In genomic region chr19:56155124-56155687, GRCh38 we compare ENCODE assay signal across 9 cellular contexts. TPM values are rescaled to one million over a fixed set of nuclear protein-coding genes. Genes with fewer than 3 reads are reported as not detected.
DNase-seq lines count a peak whose midpoint lies in the region; ATAC-seq and TF ChIP-seq lines count a peak whose summit lies in the region.
"Had no signal": no experiment of that assay in that cellular context is flagged by ENCODE, and none has a peak within 500 bp of the region (broad histone marks: within the 10 kb centered on the region; RNA-seq: fewer than 3 reads in every experiment).

No MANE protein-coding gene starts in this region.

- TF ChIP-seq CTCF in DND-41 (IDR thresholded peaks at IDR 0.05; ENCODE audit: borderline replicate concordance, extremely low read depth, low read length, poor library complexity, severe bottlenecking) = peak; percentile 61
- no peak for TF ChIP-seq CTCF in mucosa of descending colon (IDR thresholded peaks at IDR 0.05)

- no peak overlapping the region for H3K27ac ChIP-seq in DND-41 (ENCODE audit: low read length)

- H3K9ac ChIP-seq in DND-41 (ENCODE audit: low read depth, low read length) = no peak overlapping the region

- intact Hi-C loops in mucosa of descending colon (cut with DNase I, micrococcal nuclease) = no loop called here

- peak overlapping the region; percentile 32 to 44 for H3K27ac Mint-ChIP-seq in effector memory CD8-positive, alpha-beta T cell

- H3K9me3 ChIP-seq in DND-41 (ENCODE audit: insufficient read depth, low read length, severe bottlenecking) (no peaks in the 10 kb centered on the region), mucosa of descending colon (no peaks in the 10 kb centered on the region)

- no peaks in the 10 kb centered on the region for H3K9me3 Mint-ChIP-seq in effector memory CD8-positive, alpha-beta T cell

- H2AFZ ChIP-seq in DND-41 (ENCODE audit: low read depth, low read length) = no peak overlapping the region

- no peaks in the 10 kb centered on the region for H3K27me3 Mint-ChIP-seq in effector memory CD8-positive, alpha-beta T cell

- H3K27me3 ChIP-seq in DND-41 (ENCODE audit: insufficient read depth, low read length, poor library complexity) = no peaks in the 10 kb centered on the region

- H3K4me1 ChIP-seq in DND-41 (ENCODE audit: insufficient read depth, low read length) (no peaks in the 10 kb centered on the region), mucosa of descending colon (ENCODE audit: low read depth) (peaks cover 2% of the 10 kb centered on the region)

- no peak for DNase-seq in DND-41
- no peak for DNase-seq in effector memory CD8-positive, alpha-beta T cell
- no peak for DNase-seq in mucosa of descending colon
- no peak for DNase-seq in NK-92 treated with Interleukin-12 subunit alpha and Interleukin-12 subunit beta, amount 100 ng/mL, for 24 hours (lab: John Stamatoyannopoulos, UW)
- no peak for DNase-seq in mucosa of gallbladder (ENCODE audit: low spot score)
- DNase-seq: NCI-H2171 had no signal

- H3K36me3 ChIP-seq in DND-41 (ENCODE audit: insufficient read depth, low read length) (peaks cover 66% of the 10 kb centered on the region), mucosa of descending colon (ENCODE audit: low read depth) (no peaks in the 10 kb centered on the region)

- H4K20me1 ChIP-seq in DND-41 (ENCODE audit: insufficient read depth, low read length) = peaks cover 30% of the 10 kb centered on the region

- no peak overlapping the region for H3K4me2 ChIP-seq in DND-41 (ENCODE audit: insufficient read depth, low read length)

- TF ChIP-seq RAD21 in Ishikawa (IDR thresholded peaks at IDR 0.05; ENCODE audit: low read depth) = peak; percentile 30; the same call in 1 of the 2 replicates

- H3K36me3 Mint-ChIP-seq in effector memory CD8-positive, alpha-beta T cell (ENCODE audit: insufficient read depth) = peaks cover 6% of the 10 kb centered on the region

- H3K79me2 ChIP-seq in DND-41 (ENCODE audit: insufficient read depth, low read length) = peaks cover 18% of the 10 kb centered on the region

- no peak for TF ChIP-seq EP300 in Ishikawa (IDR thresholded peaks at IDR 0.05; ENCODE audit: borderline replicate concordance)

- ATAC-seq in DND-41 (ENCODE audit: insufficient read depth, low read depth) = no peak; the same call in 2 of the 3 replicates
- ATAC-seq in effector memory CD8-positive, alpha-beta T cell (replicated peaks) = no peak
- ATAC-seq in mucosa of descending colon = peak; percentile 71
- ATAC-seq in GM21515 (IDR thresholded peaks at IDR 0.05; ENCODE audit: unreplicated experiment) = no peak
- ATAC-seq in GM21576 (IDR thresholded peaks at IDR 0.05; ENCODE audit: unreplicated experiment) = no peak

- H3K4me3 Mint-ChIP-seq in effector memory CD8-positive, alpha-beta T cell = no peak overlapping the region

- H3K4me3 ChIP-seq in DND-41 (ENCODE audit: low read depth in 1 of 2, low read length in 2 of 2) (no peak overlapping the region), mucosa of descending colon (no peak overlapping the region)

- peaks cover 0 to 4% of the 10 kb centered on the region in 2 donors for H3K4me1 Mint-ChIP-seq in effector memory CD8-positive, alpha-beta T cell (ENCODE audit: low read depth in 2 of 2)

TF ChIP-seq in Ishikawa, 13 proteins besides CTCF, POLR2A, EP300 and RAD21:
- TF ChIP-seq MAX (IDR thresholded peaks at IDR 0.05) (no peak), USF1 (IDR thresholded peaks at IDR 0.05) (no peak), NFIC (IDR thresholded peaks at IDR 0.05) (no peak), TCF12 (IDR thresholded peaks at IDR 0.05; ENCODE audit: low read depth) (no peak), TEAD4 (IDR thresholded peaks at IDR 0.05) (no peak), FOXM1 (IDR thresholded peaks at IDR 0.05; ENCODE audit: borderline replicate concordance, low read depth) (no peak), TAF1 (IDR thresholded peaks at IDR 0.05; ENCODE audit: low read depth) (no peak), CEBPB (IDR thresholded peaks at IDR 0.05) (no peak), ZBTB7A (IDR thresholded peaks at IDR 0.05; ENCODE audit: low read depth) (no peak), CREB1 (IDR thresholded peaks at IDR 0.05; ENCODE audit: low read depth) (no peak), REST (IDR thresholded peaks at IDR 0.05; ENCODE audit: low read depth) (no peak), EGR1 (IDR thresholded peaks at IDR 0.05) (no peak), YY1 (IDR thresholded peaks at IDR 0.05; ENCODE audit: low read depth) (no peak)

RNA-seq across cellular contexts. Expression of gene ZNF444, which starts 14.1 kb away (rescaled TPM):
- total RNA-seq in mucosa of descending colon = 10 to 100 TPM; 28.2 to 48.3 (median 29.6) TPM
- total RNA-seq in mucosa of gallbladder = 76.2 TPM

RNA-seq across cellular contexts. Expression of gene GALP, which starts 20.6 kb away (rescaled TPM):
- total RNA-seq in mucosa of descending colon (not detected), mucosa of gallbladder (not detected)

RNA-seq across cellular contexts. Expression of gene ZNF787, which starts 34.1 kb away (rescaled TPM):
- total RNA-seq in mucosa of descending colon (10 to 100 TPM; 49.1 to 61.2 (median 56.1) TPM), mucosa of gallbladder (38.2 TPM)

RNA-seq across cellular contexts. Expression of gene ZSCAN5B, which starts 42.4 kb away (rescaled TPM):
- total RNA-seq in mucosa of descending colon (not detected), mucosa of gallbladder (not detected)

RNA-seq across cellular contexts. Expression of gene ZSCAN5C, which starts 46.9 kb away (rescaled TPM):
- total RNA-seq in mucosa of descending colon (not detected), mucosa of gallbladder (not detected)
